Comparison of ENCODE assay signal across 1 cellular context in the genomic region with DNA sequence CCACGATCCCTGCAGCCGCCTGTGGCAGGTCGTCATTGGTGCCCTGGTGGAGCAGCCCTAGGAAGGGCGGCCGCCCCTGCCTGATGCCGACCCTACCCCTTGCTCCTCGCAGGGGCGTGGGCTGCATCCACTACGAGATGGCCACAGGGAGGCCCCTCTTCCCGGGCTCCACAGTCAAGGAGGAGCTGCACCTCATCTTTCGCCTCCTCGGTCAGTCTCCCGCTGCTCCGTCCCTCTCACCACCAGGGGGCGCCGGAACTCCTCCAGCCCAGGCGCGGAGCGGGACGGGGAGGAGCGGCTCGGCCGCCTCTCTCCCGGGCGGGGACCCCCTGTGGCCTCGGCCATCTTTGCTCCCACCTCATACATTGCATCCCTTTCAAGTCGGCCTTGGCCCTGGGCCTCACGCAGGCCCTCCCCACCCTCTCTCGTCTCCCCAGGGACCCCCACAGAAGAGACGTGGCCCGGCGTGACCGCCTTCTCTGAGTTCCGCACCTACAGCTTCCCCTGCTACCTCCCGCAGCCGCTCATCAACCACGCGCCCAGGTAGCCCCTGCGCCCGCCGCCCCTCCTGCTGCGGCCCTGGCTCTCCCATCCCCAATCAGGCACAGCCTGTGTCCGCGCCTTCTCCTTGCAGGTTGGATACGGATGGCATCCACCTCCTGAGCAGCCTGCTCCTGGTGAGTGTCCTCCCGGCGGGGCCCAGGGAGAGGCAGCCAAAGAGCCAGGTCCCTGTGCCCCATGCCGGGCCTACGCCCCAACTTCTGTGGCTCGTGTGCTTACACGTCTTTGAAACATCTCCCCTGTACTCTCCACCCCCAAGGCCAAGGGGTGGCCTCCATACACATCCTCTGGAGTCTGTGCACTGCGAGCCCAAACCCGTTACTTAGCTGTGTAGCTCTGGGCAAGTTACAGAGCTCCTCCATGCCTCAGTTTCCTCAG.
TF ChIP-seq lines count a peak whose summit lies in the region.

No MANE protein-coding gene starts in this region.

TF ChIP-seq in HEK293, 187 proteins besides CTCF, POLR2A, EP300 and RAD21 (continued from another document and continues in another):
- TF ChIP-seq, protein P1, sequence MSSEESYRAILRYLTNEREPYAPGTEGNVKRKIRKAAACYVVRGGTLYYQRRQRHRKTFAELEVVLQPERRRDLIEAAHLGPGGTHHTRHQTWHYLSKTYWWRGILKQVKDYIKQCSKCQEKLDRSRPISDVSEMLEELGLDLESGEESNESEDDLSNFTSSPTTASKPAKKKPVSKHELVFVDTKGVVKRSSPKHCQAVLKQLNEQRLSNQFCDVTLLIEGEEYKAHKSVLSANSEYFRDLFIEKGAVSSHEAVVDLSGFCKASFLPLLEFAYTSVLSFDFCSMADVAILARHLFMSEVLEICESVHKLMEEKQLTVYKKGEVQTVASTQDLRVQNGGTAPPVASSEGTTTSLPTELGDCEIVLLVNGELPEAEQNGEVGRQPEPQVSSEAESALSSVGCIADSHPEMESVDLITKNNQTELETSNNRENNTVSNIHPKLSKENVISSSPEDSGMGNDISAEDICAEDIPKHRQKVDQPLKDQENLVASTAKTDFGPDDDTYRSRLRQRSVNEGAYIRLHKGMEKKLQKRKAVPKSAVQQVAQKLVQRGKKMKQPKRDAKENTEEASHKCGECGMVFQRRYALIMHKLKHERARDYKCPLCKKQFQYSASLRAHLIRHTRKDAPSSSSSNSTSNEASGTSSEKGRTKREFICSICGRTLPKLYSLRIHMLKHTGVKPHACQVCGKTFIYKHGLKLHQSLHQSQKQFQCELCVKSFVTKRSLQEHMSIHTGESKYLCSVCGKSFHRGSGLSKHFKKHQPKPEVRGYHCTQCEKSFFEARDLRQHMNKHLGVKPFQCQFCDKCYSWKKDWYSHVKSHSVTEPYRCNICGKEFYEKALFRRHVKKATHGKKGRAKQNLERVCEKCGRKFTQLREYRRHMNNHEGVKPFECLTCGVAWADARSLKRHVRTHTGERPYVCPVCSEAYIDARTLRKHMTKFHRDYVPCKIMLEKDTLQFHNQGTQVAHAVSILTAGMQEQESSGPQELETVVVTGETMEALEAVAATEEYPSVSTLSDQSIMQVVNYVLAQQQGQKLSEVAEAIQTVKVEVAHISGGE (tag by site-specific recombination; conservative IDR thresholded peaks at IDR 0.05; ENCODE audit: low read depth), result no peak
- no peak for TF ChIP-seq ZNF521 (tag by site-specific recombination; IDR thresholded peaks at IDR 0.05)
- no peak for TF ChIP-seq ZNF133 (tag by site-specific recombination; IDR thresholded peaks at IDR 0.05)
- TF ChIP-seq ZXDB (tag by site-specific recombination; IDR thresholded peaks at IDR 0.05), result no peak
- TF ChIP-seq ZNF274 (IDR thresholded peaks at IDR 0.05; ENCODE audit: low read length), result no peak
- no peak for TF ChIP-seq ZNF274 (tag by site-specific recombination; IDR thresholded peaks at IDR 0.05; ENCODE audit: borderline replicate concordance)
- no peak for TF ChIP-seq SP3 (tag by site-specific recombination; IDR thresholded peaks at IDR 0.05)
- TF ChIP-seq RBAK (tag by site-specific recombination; IDR thresholded peaks at IDR 0.05), result no peak
- TF ChIP-seq TRIM28 (IDR thresholded peaks at IDR 0.05; ENCODE audit: borderline replicate concordance, low read length), result no peak
- no peak for TF ChIP-seq ZBTB21 (tag by site-specific recombination; IDR thresholded peaks at IDR 0.05)
- TF ChIP-seq, protein P2, sequence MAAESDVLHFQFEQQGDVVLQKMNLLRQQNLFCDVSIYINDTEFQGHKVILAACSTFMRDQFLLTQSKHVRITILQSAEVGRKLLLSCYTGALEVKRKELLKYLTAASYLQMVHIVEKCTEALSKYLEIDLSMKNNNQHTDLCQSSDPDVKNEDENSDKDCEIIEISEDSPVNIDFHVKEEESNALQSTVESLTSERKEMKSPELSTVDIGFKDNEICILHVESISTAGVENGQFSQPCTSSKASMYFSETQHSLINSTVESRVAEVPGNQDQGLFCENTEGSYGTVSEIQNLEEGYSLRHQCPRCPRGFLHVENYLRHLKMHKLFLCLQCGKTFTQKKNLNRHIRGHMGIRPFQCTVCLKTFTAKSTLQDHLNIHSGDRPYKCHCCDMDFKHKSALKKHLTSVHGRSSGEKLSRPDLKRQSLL (tag by site-specific recombination; IDR thresholded peaks at IDR 0.05), result no peak
- TF ChIP-seq ZNF544 (tag by site-specific recombination; IDR thresholded peaks at IDR 0.05), result no peak
- no peak for TF ChIP-seq TCF7L2 (IDR thresholded peaks at IDR 0.05; ENCODE audit: borderline replicate concordance, low read depth, low read length)
- no peak for TF ChIP-seq ZNF514 (tag by site-specific recombination; IDR thresholded peaks at IDR 0.05)
- no peak for TF ChIP-seq ZNF777 (tag by site-specific recombination; IDR thresholded peaks at IDR 0.05; ENCODE audit: borderline replicate concordance)
- no peak for TF ChIP-seq ZBTB7A (tag by site-specific recombination; IDR thresholded peaks at IDR 0.05; ENCODE audit: low read depth)
- no peak for TF ChIP-seq SETDB1 (IDR thresholded peaks at IDR 0.05; ENCODE audit: insufficient read length, low read length)
- TF ChIP-seq ZNF391 (tag by site-specific recombination; IDR thresholded peaks at IDR 0.05; ENCODE audit: borderline replicate concordance, low read depth), result 0 out of 2 replicates have a peak, but pooled peaks have one; percentile 34
- no peak for TF ChIP-seq ZNF404 (tag by site-specific recombination; IDR thresholded peaks at IDR 0.05)
- TF ChIP-seq ZNF654 (tag by site-specific recombination; IDR thresholded peaks at IDR 0.05; ENCODE audit: low read depth), result peak; percentile 64
- TF ChIP-seq, protein P3, sequence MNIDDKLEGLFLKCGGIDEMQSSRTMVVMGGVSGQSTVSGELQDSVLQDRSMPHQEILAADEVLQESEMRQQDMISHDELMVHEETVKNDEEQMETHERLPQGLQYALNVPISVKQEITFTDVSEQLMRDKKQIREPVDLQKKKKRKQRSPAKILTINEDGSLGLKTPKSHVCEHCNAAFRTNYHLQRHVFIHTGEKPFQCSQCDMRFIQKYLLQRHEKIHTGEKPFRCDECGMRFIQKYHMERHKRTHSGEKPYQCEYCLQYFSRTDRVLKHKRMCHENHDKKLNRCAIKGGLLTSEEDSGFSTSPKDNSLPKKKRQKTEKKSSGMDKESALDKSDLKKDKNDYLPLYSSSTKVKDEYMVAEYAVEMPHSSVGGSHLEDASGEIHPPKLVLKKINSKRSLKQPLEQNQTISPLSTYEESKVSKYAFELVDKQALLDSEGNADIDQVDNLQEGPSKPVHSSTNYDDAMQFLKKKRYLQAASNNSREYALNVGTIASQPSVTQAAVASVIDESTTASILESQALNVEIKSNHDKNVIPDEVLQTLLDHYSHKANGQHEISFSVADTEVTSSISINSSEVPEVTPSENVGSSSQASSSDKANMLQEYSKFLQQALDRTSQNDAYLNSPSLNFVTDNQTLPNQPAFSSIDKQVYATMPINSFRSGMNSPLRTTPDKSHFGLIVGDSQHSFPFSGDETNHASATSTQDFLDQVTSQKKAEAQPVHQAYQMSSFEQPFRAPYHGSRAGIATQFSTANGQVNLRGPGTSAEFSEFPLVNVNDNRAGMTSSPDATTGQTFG (tag by site-specific recombination; IDR thresholded peaks at IDR 0.05; ENCODE audit: borderline replicate concordance), result no peak
- no peak for TF ChIP-seq ZFP3 (tag by site-specific recombination; IDR thresholded peaks at IDR 0.05; ENCODE audit: low read depth)
- no peak for TF ChIP-seq ZSCAN23 (tag by site-specific recombination; IDR thresholded peaks at IDR 0.05)
- TF ChIP-seq ZNF23 (tag by site-specific recombination; IDR thresholded peaks at IDR 0.05; ENCODE audit: borderline replicate concordance), result no peak
- TF ChIP-seq, protein P4, sequence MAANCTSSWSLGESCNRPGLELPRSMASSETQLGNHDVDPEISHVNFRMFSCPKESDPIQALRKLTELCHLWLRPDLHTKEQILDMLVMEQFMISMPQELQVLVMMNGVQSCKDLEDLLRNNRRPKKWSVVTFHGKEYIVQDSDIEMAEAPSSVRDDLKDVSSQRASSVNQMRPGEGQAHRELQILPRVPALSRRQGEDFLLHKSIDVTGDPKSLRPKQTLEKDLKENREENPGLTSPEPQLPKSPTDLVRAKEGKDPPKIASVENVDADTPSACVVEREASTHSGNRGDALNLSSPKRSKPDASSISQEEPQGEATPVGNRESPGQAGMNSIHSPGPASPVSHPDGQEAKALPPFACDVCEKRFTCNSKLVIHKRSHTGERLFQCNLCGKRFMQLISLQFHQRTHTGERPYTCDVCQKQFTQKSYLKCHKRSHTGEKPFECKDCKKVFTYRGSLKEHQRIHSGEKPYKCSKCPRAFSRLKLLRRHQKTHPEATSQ (tag by site-specific recombination; IDR thresholded peaks at IDR 0.05), result no peak
- TF ChIP-seq, protein P5, sequence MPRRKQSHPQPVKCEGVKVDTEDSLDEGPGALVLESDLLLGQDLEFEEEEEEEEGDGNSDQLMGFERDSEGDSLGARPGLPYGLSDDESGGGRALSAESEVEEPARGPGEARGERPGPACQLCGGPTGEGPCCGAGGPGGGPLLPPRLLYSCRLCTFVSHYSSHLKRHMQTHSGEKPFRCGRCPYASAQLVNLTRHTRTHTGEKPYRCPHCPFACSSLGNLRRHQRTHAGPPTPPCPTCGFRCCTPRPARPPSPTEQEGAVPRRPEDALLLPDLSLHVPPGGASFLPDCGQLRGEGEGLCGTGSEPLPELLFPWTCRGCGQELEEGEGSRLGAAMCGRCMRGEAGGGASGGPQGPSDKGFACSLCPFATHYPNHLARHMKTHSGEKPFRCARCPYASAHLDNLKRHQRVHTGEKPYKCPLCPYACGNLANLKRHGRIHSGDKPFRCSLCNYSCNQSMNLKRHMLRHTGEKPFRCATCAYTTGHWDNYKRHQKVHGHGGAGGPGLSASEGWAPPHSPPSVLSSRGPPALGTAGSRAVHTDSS (tag by site-specific recombination; IDR thresholded peaks at IDR 0.05), result no peak
- no peak for TF ChIP-seq ZNF302 (tag by site-specific recombination; IDR thresholded peaks at IDR 0.05; ENCODE audit: low read depth)
- no peak; the same call in 1 of the 2 replicates for TF ChIP-seq ZNF341 (tag by site-specific recombination; IDR thresholded peaks at IDR 0.05; ENCODE audit: low read depth)
- no peak for TF ChIP-seq ZNF585B (tag by site-specific recombination; IDR thresholded peaks at IDR 0.05)
- TF ChIP-seq SALL2 (tag by site-specific recombination; IDR thresholded peaks at IDR 0.05; ENCODE audit: borderline replicate concordance), result 0 out of 2 replicates have a peak, but pooled peaks have one; percentile 18
- TF ChIP-seq ZNF37A (tag by site-specific recombination; IDR thresholded peaks at IDR 0.05), result no peak
- TF ChIP-seq ZNF354C (tag by site-specific recombination; IDR thresholded peaks at IDR 0.05; ENCODE audit: borderline replicate concordance, low read depth), result no peak
- TF ChIP-seq ZNF707 (tag by site-specific recombination; IDR thresholded peaks at IDR 0.05), result no peak
- TF ChIP-seq, protein P6, sequence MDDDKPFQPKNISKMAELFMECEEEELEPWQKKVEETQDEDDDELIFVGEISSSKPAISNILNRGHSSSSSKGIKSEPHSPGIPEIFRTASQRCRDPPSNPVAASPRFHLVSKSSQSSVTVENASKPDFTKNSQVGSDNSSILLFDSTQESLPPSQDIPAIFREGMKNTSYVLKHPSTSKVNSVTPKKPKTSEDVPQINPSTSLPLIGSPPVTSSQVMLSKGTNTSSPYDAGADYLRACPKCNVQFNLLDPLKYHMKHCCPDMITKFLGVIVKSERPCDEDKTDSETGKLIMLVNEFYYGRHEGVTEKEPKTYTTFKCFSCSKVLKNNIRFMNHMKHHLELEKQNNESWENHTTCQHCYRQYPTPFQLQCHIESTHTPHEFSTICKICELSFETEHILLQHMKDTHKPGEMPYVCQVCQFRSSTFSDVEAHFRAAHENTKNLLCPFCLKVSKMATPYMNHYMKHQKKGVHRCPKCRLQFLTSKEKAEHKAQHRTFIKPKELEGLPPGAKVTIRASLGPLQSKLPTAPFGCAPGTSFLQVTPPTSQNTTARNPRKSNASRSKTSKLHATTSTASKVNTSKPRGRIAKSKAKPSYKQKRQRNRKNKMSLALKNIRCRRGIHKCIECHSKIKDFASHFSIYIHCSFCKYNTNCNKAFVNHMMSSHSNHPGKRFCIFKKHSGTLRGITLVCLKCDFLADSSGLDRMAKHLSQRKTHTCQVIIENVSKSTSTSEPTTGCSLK (tag by site-specific recombination; IDR thresholded peaks at IDR 0.05), result no peak
- TF ChIP-seq ZNF248 (tag by site-specific recombination; IDR thresholded peaks at IDR 0.05), result no peak
- TF ChIP-seq ZNF2 (tag by site-specific recombination; IDR thresholded peaks at IDR 0.05), result peak; percentile 86
- TF ChIP-seq ZNF785 (tag by site-specific recombination; IDR thresholded peaks at IDR 0.05), result no peak
- TF ChIP-seq, protein P7, sequence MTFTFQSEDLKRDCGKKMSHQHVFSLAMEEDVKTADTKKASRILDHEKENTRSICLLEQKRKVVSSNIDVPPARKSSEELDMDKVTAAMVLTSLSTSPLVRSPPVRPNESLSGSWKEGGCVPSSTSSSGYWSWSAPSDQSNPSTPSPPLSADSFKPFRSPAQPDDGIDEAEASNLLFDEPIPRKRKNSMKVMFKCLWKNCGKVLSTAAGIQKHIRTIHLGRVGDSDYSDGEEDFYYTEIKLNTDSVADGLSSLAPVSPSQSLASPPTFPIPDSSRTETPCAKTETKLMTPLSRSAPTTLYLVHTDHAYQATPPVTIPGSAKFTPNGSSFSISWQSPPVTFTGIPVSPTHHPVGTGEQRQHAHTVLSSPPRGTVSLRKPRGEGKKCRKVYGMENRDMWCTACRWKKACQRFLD (tag by site-specific recombination; IDR thresholded peaks at IDR 0.05), result no peak
- no peak for TF ChIP-seq SCRT1 (tag by site-specific recombination; IDR thresholded peaks at IDR 0.05; ENCODE audit: borderline replicate concordance)
- TF ChIP-seq, protein P8, sequence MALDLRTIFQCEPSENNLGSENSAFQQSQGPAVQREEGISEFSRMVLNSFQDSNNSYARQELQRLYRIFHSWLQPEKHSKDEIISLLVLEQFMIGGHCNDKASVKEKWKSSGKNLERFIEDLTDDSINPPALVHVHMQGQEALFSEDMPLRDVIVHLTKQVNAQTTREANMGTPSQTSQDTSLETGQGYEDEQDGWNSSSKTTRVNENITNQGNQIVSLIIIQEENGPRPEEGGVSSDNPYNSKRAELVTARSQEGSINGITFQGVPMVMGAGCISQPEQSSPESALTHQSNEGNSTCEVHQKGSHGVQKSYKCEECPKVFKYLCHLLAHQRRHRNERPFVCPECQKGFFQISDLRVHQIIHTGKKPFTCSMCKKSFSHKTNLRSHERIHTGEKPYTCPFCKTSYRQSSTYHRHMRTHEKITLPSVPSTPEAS (tag by site-specific recombination; IDR thresholded peaks at IDR 0.05), result no peak
- no peak for TF ChIP-seq ZNF223 (tag by site-specific recombination; IDR thresholded peaks at IDR 0.05)
- no peak for TF ChIP-seq ZNF433 (tag by site-specific recombination; IDR thresholded peaks at IDR 0.05; ENCODE audit: low read depth)
- no peak for TF ChIP-seq ZNF555 (tag by site-specific recombination; conservative IDR thresholded peaks at IDR 0.05)
- no peak for TF ChIP-seq ZNF211 (tag by site-specific recombination; IDR thresholded peaks at IDR 0.05; ENCODE audit: low read depth)
- no peak for TF ChIP-seq ZNF24 (tag by site-specific recombination; IDR thresholded peaks at IDR 0.05)
- peak; percentile 15; the same call in 1 of the 2 replicates for TF ChIP-seq ZNF629 (tag by site-specific recombination; IDR thresholded peaks at IDR 0.05)
- TF ChIP-seq ZNF670 (tag by site-specific recombination; IDR thresholded peaks at IDR 0.05; ENCODE audit: low read depth), result no peak
- TF ChIP-seq ZNF660 (tag by site-specific recombination; IDR thresholded peaks at IDR 0.05), result 0 out of 2 replicates have a peak, but pooled peaks have one; percentile 51
- peak; percentile 46; the same call in 1 of the 2 replicates for TF ChIP-seq ZNF394 (tag by site-specific recombination; IDR thresholded peaks at IDR 0.05; ENCODE audit: borderline replicate concordance)
